Comparison of ENCODE assay signal across 2 cellular contexts in genomic region chr10:72353963-72354355, GRCh38.
TF ChIP-seq lines count a peak whose summit lies in the region.

No MANE protein-coding gene starts in this region.

TF ChIP-seq in IMR-90, 13 proteins besides CTCF, POLR2A, EP300 and RAD21:
- TF ChIP-seq ELK1 (IDR thresholded peaks at IDR 0.05; ENCODE audit: borderline replicate concordance, low read depth, low read length) (no peak), NFE2L2 (IDR thresholded peaks at IDR 0.05; ENCODE audit: low read depth, low read length) (no peak), MXI1 (IDR thresholded peaks at IDR 0.05; ENCODE audit: borderline replicate concordance, low read depth, low read length) (0 out of 2 replicates have a peak, but pooled peaks have one; percentile 69), RCOR1 (IDR thresholded peaks at IDR 0.05; ENCODE audit: insufficient replicate concordance, low read length) (no peak), CHD1 (IDR thresholded peaks at IDR 0.05; ENCODE audit: low read depth, low read length) (no peak)

TF ChIP-seq in HepG2, 621 proteins besides CTCF, POLR2A, EP300 and RAD21 (continues in another document):
- TF ChIP-seq ZNF589 (CRISPR knock-in tag; conservative IDR thresholded peaks at IDR 0.05) = no peak
- TF ChIP-seq SMARCE1 (IDR thresholded peaks at IDR 0.05; ENCODE audit: borderline replicate concordance) = no peak
- no peak for TF ChIP-seq CREM (IDR thresholded peaks at IDR 0.05)
- no peak for TF ChIP-seq CREM (CRISPR knock-in tag; IDR thresholded peaks at IDR 0.05)
- no peak for TF ChIP-seq ZMAT5 (CRISPR knock-in tag; IDR thresholded peaks at IDR 0.05; ENCODE audit: borderline replicate concordance, low read depth)
- TF ChIP-seq ZNF572 (CRISPR knock-in tag; IDR thresholded peaks at IDR 0.05) = peak; percentile 48; the same call in 1 of the 2 replicates
- no peak for TF ChIP-seq ASH2L (IDR thresholded peaks at IDR 0.05; ENCODE audit: insufficient read length, low read depth, low read length)
- no peak for TF ChIP-seq ZNF24 (IDR thresholded peaks at IDR 0.05)
- no peak for TF ChIP-seq ZNF782 (CRISPR knock-in tag; IDR thresholded peaks at IDR 0.05; ENCODE audit: borderline replicate concordance)
- no peak for TF ChIP-seq ZFP41 (CRISPR knock-in tag; IDR thresholded peaks at IDR 0.05; ENCODE audit: borderline replicate concordance)
- no peak for TF ChIP-seq U2AF2 (IDR thresholded peaks at IDR 0.05; ENCODE audit: low read depth, low read length)
- TF ChIP-seq ZNF274 (CRISPR knock-in tag; IDR thresholded peaks at IDR 0.05) = no peak
- TF ChIP-seq GPN1 (CRISPR knock-in tag; IDR thresholded peaks at IDR 0.05; ENCODE audit: borderline replicate concordance) = no peak
- peak; percentile 9 for TF ChIP-seq TEAD3 (CRISPR knock-in tag; optimal IDR thresholded peaks at IDR 0.05; ENCODE audit: borderline replicate concordance)
- TF ChIP-seq ZMAT3 (CRISPR knock-in tag; conservative IDR thresholded peaks at IDR 0.05) = 0 out of 2 replicates have a peak, but pooled peaks have one; percentile 24
- TF ChIP-seq ZNF674 (CRISPR knock-in tag; IDR thresholded peaks at IDR 0.05; ENCODE audit: low read depth) = no peak
- no peak for TF ChIP-seq HOXD1 (CRISPR knock-in tag; IDR thresholded peaks at IDR 0.05)
- 0 out of 2 replicates have a peak, but pooled peaks have one; percentile 65 for TF ChIP-seq ZFX (CRISPR knock-in tag; IDR thresholded peaks at IDR 0.05; ENCODE audit: low read depth)
- no peak for TF ChIP-seq THAP11 (CRISPR knock-in tag; IDR thresholded peaks at IDR 0.05)
- no peak for TF ChIP-seq MIER2 (CRISPR knock-in tag; IDR thresholded peaks at IDR 0.05)
- TF ChIP-seq GLI4 (CRISPR knock-in tag; IDR thresholded peaks at IDR 0.05; ENCODE audit: borderline replicate concordance) = 0 out of 2 replicates have a peak, but pooled peaks have one; percentile 25
- TF ChIP-seq ZNF776 (CRISPR knock-in tag; IDR thresholded peaks at IDR 0.05) = no peak
- no peak for TF ChIP-seq RFX1 (IDR thresholded peaks at IDR 0.05)
- TF ChIP-seq, protein P1, sequence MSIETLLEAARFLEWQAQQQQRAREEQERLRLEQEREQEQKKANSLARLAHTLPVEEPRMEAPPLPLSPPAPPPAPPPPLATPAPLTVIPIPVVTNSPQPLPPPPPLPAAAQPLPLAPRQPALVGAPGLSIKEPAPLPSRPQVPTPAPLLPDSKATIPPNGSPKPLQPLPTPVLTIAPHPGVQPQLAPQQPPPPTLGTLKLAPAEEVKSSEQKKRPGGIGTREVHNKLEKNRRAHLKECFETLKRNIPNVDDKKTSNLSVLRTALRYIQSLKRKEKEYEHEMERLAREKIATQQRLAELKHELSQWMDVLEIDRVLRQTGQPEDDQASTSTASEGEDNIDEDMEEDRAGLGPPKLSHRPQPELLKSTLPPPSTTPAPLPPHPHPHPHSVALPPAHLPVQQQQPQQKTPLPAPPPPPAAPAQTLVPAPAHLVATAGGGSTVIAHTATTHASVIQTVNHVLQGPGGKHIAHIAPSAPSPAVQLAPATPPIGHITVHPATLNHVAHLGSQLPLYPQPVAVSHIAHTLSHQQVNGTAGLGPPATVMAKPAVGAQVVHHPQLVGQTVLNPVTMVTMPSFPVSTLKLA (IDR thresholded peaks at IDR 0.05) = no peak
- no peak for TF ChIP-seq KAT2B (IDR thresholded peaks at IDR 0.05; ENCODE audit: borderline replicate concordance, low read depth, low read length)
- peak; percentile 23; the same call in 1 of the 2 replicates for TF ChIP-seq KMT2A (CRISPR knock-in tag; IDR thresholded peaks at IDR 0.05)
- TF ChIP-seq, protein P2, sequence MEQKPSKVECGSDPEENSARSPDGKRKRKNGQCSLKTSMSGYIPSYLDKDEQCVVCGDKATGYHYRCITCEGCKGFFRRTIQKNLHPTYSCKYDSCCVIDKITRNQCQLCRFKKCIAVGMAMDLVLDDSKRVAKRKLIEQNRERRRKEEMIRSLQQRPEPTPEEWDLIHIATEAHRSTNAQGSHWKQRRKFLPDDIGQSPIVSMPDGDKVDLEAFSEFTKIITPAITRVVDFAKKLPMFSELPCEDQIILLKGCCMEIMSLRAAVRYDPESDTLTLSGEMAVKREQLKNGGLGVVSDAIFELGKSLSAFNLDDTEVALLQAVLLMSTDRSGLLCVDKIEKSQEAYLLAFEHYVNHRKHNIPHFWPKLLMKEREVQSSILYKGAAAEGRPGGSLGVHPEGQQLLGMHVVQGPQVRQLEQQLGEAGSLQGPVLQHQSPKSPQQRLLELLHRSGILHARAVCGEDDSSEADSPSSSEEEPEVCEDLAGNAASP (CRISPR knock-in tag; IDR thresholded peaks at IDR 0.05; ENCODE audit: borderline replicate concordance) = no peak
- peak; percentile 6; the same call in 1 of the 2 replicates for TF ChIP-seq ZSCAN22 (CRISPR knock-in tag; IDR thresholded peaks at IDR 0.05)
- no peak for TF ChIP-seq YEATS4 (CRISPR knock-in tag; IDR thresholded peaks at IDR 0.05; ENCODE audit: borderline replicate concordance)
- no peak for TF ChIP-seq TBX2 (CRISPR knock-in tag; IDR thresholded peaks at IDR 0.05; ENCODE audit: borderline replicate concordance)
- TF ChIP-seq, protein P3, sequence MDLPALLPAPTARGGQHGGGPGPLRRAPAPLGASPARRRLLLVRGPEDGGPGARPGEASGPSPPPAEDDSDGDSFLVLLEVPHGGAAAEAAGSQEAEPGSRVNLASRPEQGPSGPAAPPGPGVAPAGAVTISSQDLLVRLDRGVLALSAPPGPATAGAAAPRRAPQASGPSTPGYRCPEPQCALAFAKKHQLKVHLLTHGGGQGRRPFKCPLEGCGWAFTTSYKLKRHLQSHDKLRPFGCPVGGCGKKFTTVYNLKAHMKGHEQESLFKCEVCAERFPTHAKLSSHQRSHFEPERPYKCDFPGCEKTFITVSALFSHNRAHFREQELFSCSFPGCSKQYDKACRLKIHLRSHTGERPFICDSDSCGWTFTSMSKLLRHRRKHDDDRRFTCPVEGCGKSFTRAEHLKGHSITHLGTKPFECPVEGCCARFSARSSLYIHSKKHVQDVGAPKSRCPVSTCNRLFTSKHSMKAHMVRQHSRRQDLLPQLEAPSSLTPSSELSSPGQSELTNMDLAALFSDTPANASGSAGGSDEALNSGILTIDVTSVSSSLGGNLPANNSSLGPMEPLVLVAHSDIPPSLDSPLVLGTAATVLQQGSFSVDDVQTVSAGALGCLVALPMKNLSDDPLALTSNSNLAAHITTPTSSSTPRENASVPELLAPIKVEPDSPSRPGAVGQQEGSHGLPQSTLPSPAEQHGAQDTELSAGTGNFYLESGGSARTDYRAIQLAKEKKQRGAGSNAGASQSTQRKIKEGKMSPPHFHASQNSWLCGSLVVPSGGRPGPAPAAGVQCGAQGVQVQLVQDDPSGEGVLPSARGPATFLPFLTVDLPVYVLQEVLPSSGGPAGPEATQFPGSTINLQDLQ (CRISPR knock-in tag; IDR thresholded peaks at IDR 0.05) = 0 out of 2 replicates have a peak, but pooled peaks have one; percentile 14
- TF ChIP-seq NR1H2 (CRISPR knock-in tag; IDR thresholded peaks at IDR 0.05; ENCODE audit: borderline replicate concordance, low read depth) = no peak
- TF ChIP-seq MATR3 (CRISPR knock-in tag; IDR thresholded peaks at IDR 0.05) = no peak
- TF ChIP-seq, protein P4, sequence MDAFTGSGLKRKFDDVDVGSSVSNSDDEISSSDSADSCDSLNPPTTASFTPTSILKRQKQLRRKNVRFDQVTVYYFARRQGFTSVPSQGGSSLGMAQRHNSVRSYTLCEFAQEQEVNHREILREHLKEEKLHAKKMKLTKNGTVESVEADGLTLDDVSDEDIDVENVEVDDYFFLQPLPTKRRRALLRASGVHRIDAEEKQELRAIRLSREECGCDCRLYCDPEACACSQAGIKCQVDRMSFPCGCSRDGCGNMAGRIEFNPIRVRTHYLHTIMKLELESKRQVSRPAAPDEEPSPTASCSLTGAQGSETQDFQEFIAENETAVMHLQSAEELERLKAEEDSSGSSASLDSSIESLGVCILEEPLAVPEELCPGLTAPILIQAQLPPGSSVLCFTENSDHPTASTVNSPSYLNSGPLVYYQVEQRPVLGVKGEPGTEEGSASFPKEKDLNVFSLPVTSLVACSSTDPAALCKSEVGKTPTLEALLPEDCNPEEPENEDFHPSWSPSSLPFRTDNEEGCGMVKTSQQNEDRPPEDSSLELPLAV (CRISPR knock-in tag; conservative IDR thresholded peaks at IDR 0.05; ENCODE audit: low read depth) = no peak
- TF ChIP-seq USF2 (IDR thresholded peaks at IDR 0.05; ENCODE audit: low read depth, low read length) = no peak
- peak; percentile 10; the same call in 1 of the 2 replicates for TF ChIP-seq USF2 (CRISPR knock-in tag; IDR thresholded peaks at IDR 0.05; ENCODE audit: borderline replicate concordance)
- no peak for TF ChIP-seq CBX5 (CRISPR knock-in tag; IDR thresholded peaks at IDR 0.05; ENCODE audit: borderline replicate concordance)
- no peak for TF ChIP-seq ZNF850 (CRISPR knock-in tag; conservative IDR thresholded peaks at IDR 0.05)
- TF ChIP-seq PCBP2 (optimal IDR thresholded peaks at IDR 0.05; ENCODE audit: low read depth, low read length, poor library complexity, severe bottlenecking) = no peak
- TF ChIP-seq, protein P5, sequence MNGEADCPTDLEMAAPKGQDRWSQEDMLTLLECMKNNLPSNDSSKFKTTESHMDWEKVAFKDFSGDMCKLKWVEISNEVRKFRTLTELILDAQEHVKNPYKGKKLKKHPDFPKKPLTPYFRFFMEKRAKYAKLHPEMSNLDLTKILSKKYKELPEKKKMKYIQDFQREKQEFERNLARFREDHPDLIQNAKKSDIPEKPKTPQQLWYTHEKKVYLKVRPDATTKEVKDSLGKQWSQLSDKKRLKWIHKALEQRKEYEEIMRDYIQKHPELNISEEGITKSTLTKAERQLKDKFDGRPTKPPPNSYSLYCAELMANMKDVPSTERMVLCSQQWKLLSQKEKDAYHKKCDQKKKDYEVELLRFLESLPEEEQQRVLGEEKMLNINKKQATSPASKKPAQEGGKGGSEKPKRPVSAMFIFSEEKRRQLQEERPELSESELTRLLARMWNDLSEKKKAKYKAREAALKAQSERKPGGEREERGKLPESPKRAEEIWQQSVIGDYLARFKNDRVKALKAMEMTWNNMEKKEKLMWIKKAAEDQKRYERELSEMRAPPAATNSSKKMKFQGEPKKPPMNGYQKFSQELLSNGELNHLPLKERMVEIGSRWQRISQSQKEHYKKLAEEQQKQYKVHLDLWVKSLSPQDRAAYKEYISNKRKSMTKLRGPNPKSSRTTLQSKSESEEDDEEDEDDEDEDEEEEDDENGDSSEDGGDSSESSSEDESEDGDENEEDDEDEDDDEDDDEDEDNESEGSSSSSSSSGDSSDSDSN (CRISPR knock-in tag; IDR thresholded peaks at IDR 0.05) = peak; percentile 16; the same call in 1 of the 2 replicates
- TF ChIP-seq ZZZ3 (CRISPR knock-in tag; IDR thresholded peaks at IDR 0.05; ENCODE audit: borderline replicate concordance) = peak; percentile 19; the same call in 1 of the 2 replicates
- no peak for TF ChIP-seq ZNF883 (CRISPR knock-in tag; IDR thresholded peaks at IDR 0.05; ENCODE audit: not compliant biosample characterization)
- no peak for TF ChIP-seq NR2C2 (CRISPR knock-in tag; IDR thresholded peaks at IDR 0.05; ENCODE audit: borderline replicate concordance)
- TF ChIP-seq U2AF1 (optimal IDR thresholded peaks at IDR 0.05; ENCODE audit: low read depth, low read length) = no peak
- no peak for TF ChIP-seq GTF2F1 (IDR thresholded peaks at IDR 0.05; ENCODE audit: low read length)
- peak; percentile 79 for TF ChIP-seq ZNF605 (CRISPR knock-in tag; IDR thresholded peaks at IDR 0.05)
- no peak for TF ChIP-seq CBX1 (IDR thresholded peaks at IDR 0.05; ENCODE audit: low read depth)
- no peak; the same call in 1 of the 2 replicates for TF ChIP-seq ZNF337 (CRISPR knock-in tag; IDR thresholded peaks at IDR 0.05; ENCODE audit: borderline replicate concordance, low read depth)
- no peak for TF ChIP-seq ZBTB21 (CRISPR knock-in tag; IDR thresholded peaks at IDR 0.05)
- no peak for TF ChIP-seq NONO (IDR thresholded peaks at IDR 0.05)
- TF ChIP-seq NONO (CRISPR knock-in tag; conservative IDR thresholded peaks at IDR 0.05) = no peak
- no peak for TF ChIP-seq FOSL2 (CRISPR knock-in tag; IDR thresholded peaks at IDR 0.05)
- TF ChIP-seq FOXC1 (CRISPR knock-in tag; IDR thresholded peaks at IDR 0.05; ENCODE audit: borderline replicate concordance) = 0 out of 2 replicates have a peak, but pooled peaks have one; percentile 7
- TF ChIP-seq, protein P6, sequence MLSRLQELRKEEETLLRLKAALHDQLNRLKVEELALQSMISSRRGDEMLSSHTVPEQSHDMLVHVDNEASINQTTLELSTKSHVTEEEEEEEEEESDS (CRISPR knock-in tag; IDR thresholded peaks at IDR 0.05; ENCODE audit: borderline replicate concordance) = no peak
- TF ChIP-seq ZNF891 (CRISPR knock-in tag; IDR thresholded peaks at IDR 0.05) = 0 out of 2 replicates have a peak, but pooled peaks have one; percentile 23
- peak; percentile 20; the same call in 1 of the 2 replicates for TF ChIP-seq ZNF225 (CRISPR knock-in tag; IDR thresholded peaks at IDR 0.05)
- TF ChIP-seq FOXK1 (CRISPR knock-in tag; IDR thresholded peaks at IDR 0.05; ENCODE audit: borderline replicate concordance, low read depth) = peak; percentile 10; the same call in 1 of the 2 replicates
- TF ChIP-seq RBFOX2 (IDR thresholded peaks at IDR 0.05; ENCODE audit: low read depth, low read length) = no peak
- no peak for TF ChIP-seq ZNF598 (CRISPR knock-in tag; IDR thresholded peaks at IDR 0.05; ENCODE audit: borderline replicate concordance)
